Comparison of ENCODE assay signal across 23 cellular contexts in the genomic region with DNA sequence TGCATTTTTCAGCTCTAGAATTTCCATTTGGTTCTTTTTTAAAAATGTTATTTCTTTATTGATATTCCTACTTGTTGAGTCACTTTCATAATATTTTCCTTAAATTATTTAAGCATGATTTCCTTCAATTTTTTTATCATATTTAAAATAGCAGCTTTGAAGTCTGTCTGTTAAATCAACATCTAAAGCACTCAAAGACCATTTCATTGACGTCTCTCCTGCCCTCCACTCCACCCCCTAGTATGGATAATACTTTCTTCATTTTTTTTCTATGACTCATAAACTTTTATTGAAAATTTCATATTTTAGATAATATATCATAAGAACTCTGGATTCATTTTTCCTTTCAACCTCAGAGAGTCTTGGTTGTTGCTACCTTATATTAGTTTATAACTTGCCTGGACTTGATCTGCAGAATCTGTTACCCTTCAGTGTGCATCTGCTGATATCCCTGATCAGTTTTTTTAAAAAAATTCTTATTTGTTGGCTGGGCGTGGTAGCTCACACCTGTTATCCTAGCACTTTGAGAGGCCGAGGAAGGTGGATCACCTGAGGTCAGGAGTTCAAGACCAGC. TPM values are rescaled to one million over a fixed set of nuclear protein-coding genes. Genes with fewer than 3 reads are reported as not detected.
DNase-seq lines count a peak whose midpoint lies in the region; ATAC-seq, FAIRE-seq and TF ChIP-seq lines count a peak whose summit lies in the region.
"Had no signal": no experiment of that assay in that cellular context is flagged by ENCODE, and none has a peak within 500 bp of the region (broad histone marks: within the 10 kb centered on the region; RNA-seq: fewer than 3 reads in every experiment).

No MANE protein-coding gene starts in this region.

- no peak overlapping the region for H2AK5ac ChIP-seq in IMR-90 (ENCODE audit: low read depth, low read length)

- H3K9me3 ChIP-seq in A549 (no peaks in the 10 kb centered on the region), IMR-90 (ENCODE audit: control insufficient read depth, insufficient read depth, low read length) (no peaks in the 10 kb centered on the region), colonic mucosa (no peaks in the 10 kb centered on the region), tibial nerve (peaks cover 0 to 15% (median 4%) of the 10 kb centered on the region in 4 donors)

- no peak overlapping the region for H3K23ac ChIP-seq in IMR-90 (ENCODE audit: low read depth, low read length)

- H3K27me3 ChIP-seq in IMR-90 (ENCODE audit: control insufficient read depth, insufficient read depth, low read length), result peaks cover 2% of the 10 kb centered on the region
- H3K27me3 ChIP-seq in brain microvascular endothelial cell (replicated peaks), result no peaks in the 10 kb centered on the region
- H3K27me3 ChIP-seq in colonic mucosa, result no peaks in the 10 kb centered on the region
- no peaks in the 10 kb centered on the region for H3K27me3 ChIP-seq in tibial nerve
- H3K27me3 ChIP-seq: dorsolateral prefrontal cortex, transverse colon had no signal

- H3K27ac ChIP-seq in A549 (peak overlapping the region; percentile 84 to 85), IMR-90 (ENCODE audit: insufficient read depth, low read length) (no peak overlapping the region), brain microvascular endothelial cell (peak overlapping the region; percentile 97), colonic mucosa (no peak overlapping the region), tibial nerve (no peak overlapping the region)
- H3K27ac ChIP-seq: C4-2B, dorsolateral prefrontal cortex, transverse colon, VCaP had no signal

- H3K14ac ChIP-seq in IMR-90 (replicated peaks; ENCODE audit: low read depth, low read length), result no peak overlapping the region

- dilution Hi-C loops in IMR-90 (cut with HindIII; ENCODE audit: low sequenced_read_pairs, unreplicated experiment), result no loop called here

- H3K56ac ChIP-seq in IMR-90 (ENCODE audit: extremely low read depth, insufficient read depth, low read length), result no peak overlapping the region

- H4K20me1 ChIP-seq in IMR-90 (ENCODE audit: insufficient read depth, low read length), result no peaks in the 10 kb centered on the region

- H3K9ac ChIP-seq in IMR-90 (ENCODE audit: low read depth, low read length) (no peak overlapping the region), colonic mucosa (ENCODE audit: low read depth in 2 of 2, low read length in 2 of 2) (no peak overlapping the region)

- no peak overlapping the region for H4K5ac ChIP-seq in IMR-90 (ENCODE audit: low read depth, low read length)

- H3K36me3 ChIP-seq in IMR-90 (ENCODE audit: control insufficient read depth, insufficient read depth, low read length) (no peaks in the 10 kb centered on the region), brain microvascular endothelial cell (replicated peaks) (no peaks in the 10 kb centered on the region), colonic mucosa (no peaks in the 10 kb centered on the region), tibial nerve (no peaks in the 10 kb centered on the region)
- H3K36me3 ChIP-seq: transverse colon had no signal

- no peak overlapping the region for H3K18ac ChIP-seq in IMR-90 (ENCODE audit: low read depth, low read length)

- no peak for TF ChIP-seq POLR2A in A549 (IDR thresholded peaks at IDR 0.05; ENCODE audit: low read length)
- no peak for TF ChIP-seq POLR2A in IMR-90 (IDR thresholded peaks at IDR 0.05; ENCODE audit: low read depth, low read length)
- no peak for TF ChIP-seq POLR2A in tibial nerve (IDR thresholded peaks at IDR 0.05)

- TF ChIP-seq RAD21 in A549 (conservative IDR thresholded peaks at IDR 0.05 in 1 of 2, IDR thresholded peaks at IDR 0.05 in 1 of 2), result no peak; a peak in 1 of 5 replicates
- no peak for TF ChIP-seq RAD21 in IMR-90 (IDR thresholded peaks at IDR 0.05; ENCODE audit: low read length)

- TF ChIP-seq EP300 in A549 (IDR thresholded peaks at IDR 0.05) (peak; percentile 83; a peak in 4 of 5 replicates), tibial nerve (IDR thresholded peaks at IDR 0.05) (no peak)

- DNase-seq in A549 (ENCODE audit: low read depth in 1 of 2, low spot score in 1 of 2), result peak in 1 of 2 experiments; percentile 68
- peak; percentile 58 for DNase-seq in IMR-90
- peak; percentile 85 for DNase-seq in brain microvascular endothelial cell
- DNase-seq in hepatic stellate cell (ENCODE audit: low spot score), result peak; percentile 47
- DNase-seq in colonic mucosa, result no peak
- no peak for DNase-seq in tibial nerve (ENCODE audit: low spot score in 2 of 2)
- DNase-seq: ACHN; activated CD4-positive, alpha-beta T cell treated with anti-CD3 and anti-CD28 coated beads, Interleukin-2, amount 50 U/mL, for 1 hour; activated CD8-positive, alpha-beta memory T cell treated with anti-CD3 and anti-CD28 coated beads, Interleukin-2, amount 50 U/mL, for 4 hours; dorsolateral prefrontal cortex; left cardiac atrium; NCI-H1105 treated with DMSO at 0.1 percent for 48 hours; NCI-H2081; NCI-H446; nucleus accumbens; transverse colon had no signal

- H2BK5ac ChIP-seq in IMR-90 (ENCODE audit: low read depth, low read length, poor library complexity, severe bottlenecking), result no peak overlapping the region

- ATAC-seq in A549, result peak in 1 of 2 experiments; percentile 50; a peak in 2 of 6 replicates
- ATAC-seq in IMR-90 (ENCODE audit: low read depth), result no peak
- ATAC-seq in GM19324 (IDR thresholded peaks at IDR 0.05; ENCODE audit: low FRiP score, unreplicated experiment), result no peak
- no peak for ATAC-seq in HG03095 (IDR thresholded peaks at IDR 0.05; ENCODE audit: unreplicated experiment)
- ATAC-seq: activated naive CD4-positive, alpha-beta T cell treated with anti-CD3 and anti-CD28 coated beads, Interleukin-2, amount 50 U/mL, for 72 hours; activated T-helper 17 cell treated with anti-CD3 and anti-CD28 coated beads, Interleukin-2, amount 50 U/mL, for 72 hours; left cardiac atrium; Panc1 had no signal

- no peak overlapping the region for H2BK120ac ChIP-seq in IMR-90 (ENCODE audit: low read depth, low read length)

- H3K4ac ChIP-seq in IMR-90 (ENCODE audit: low read depth, low read length), result no peak overlapping the region

- intact Hi-C loops in IMR-90 (cut with micrococcal nuclease) (no loop called here), colonic mucosa (cut with DNase I) (no loop called here)

- POLR2A ChIA-PET in A549 (lab: Yijun Ruan, JAX), result interaction anchor here (0.9 to 1.0 kb wide), 2 partner anchors 21 to 42 kb away, joined by 3 to 6 read pairs; no protein-coding TSS in a partner anchor
- POLR2A ChIA-PET in IMR-90 (lab: Charles Lee; ENCODE audit: unreplicated experiment), result no interaction called here

- no peaks in the 10 kb centered on the region for H3K79me1 ChIP-seq in IMR-90 (ENCODE audit: low read depth in 1 of 2, low read length in 2 of 2)

- H2BK15ac ChIP-seq in IMR-90 (ENCODE audit: low read depth, low read length), result no peak overlapping the region

- in situ Hi-C loops in IMR-90 (cut with MboI; ENCODE audit: low sequenced_read_pairs) (no loop called here), brain microvascular endothelial cell (cut with HindIII; ENCODE audit: low pct_ligation_motif_present, low sequenced_read_pairs) (no loop called here)

- H3K4me2 ChIP-seq in A549 (peak overlapping the region; percentile 51), IMR-90 (ENCODE audit: low read depth, low read length) (no peak overlapping the region)

- no TSS peak for BruUV-seq in IMR-90 (replicated peaks; lab: Mats Ljungman, UMichigan)

- 18% methylated on average over 3 of the region's 3 CpGs for WGBS in A549 (ENCODE audit: missing lambda C conversion rate)
- no CpG with 5 or more reads among the region's 3 CpGs for WGBS in IMR-90 (ENCODE audit: extremely low coverage in 2 of 2, insufficient read length in 1 of 2), 2 experiments
- WGBS in tibial nerve, 2 donors, result 79 to 80% methylated on average over 3 of the region's 3 CpGs

- FAIRE-seq in A549 (lab: Jason Lieb, UNC), result no peak

- H2BK20ac ChIP-seq in IMR-90 (ENCODE audit: low read depth, low read length), result no peak overlapping the region

- H2AK9ac ChIP-seq in IMR-90 (replicated peaks; ENCODE audit: low read depth, low read length, poor library complexity), result no peak overlapping the region

- no peak overlapping the region for H2AFZ ChIP-seq in IMR-90 (replicated peaks; ENCODE audit: low read length, poor library complexity)

- H4K91ac ChIP-seq in IMR-90 (ENCODE audit: insufficient read depth, low read depth, low read length), result no peak overlapping the region

- H3K4me3 ChIP-seq in A549, result no peak overlapping the region
- H3K4me3 ChIP-seq in IMR-90 (ENCODE audit: insufficient read depth, low read depth, low read length), result no peak overlapping the region
- H3K4me3 ChIP-seq in brain microvascular endothelial cell (ENCODE audit: low read depth, low read length), result no peak overlapping the region
- no peak overlapping the region for H3K4me3 ChIP-seq in colonic mucosa
- no peak overlapping the region for H3K4me3 ChIP-seq in tibial nerve
- H3K4me3 ChIP-seq: dorsolateral prefrontal cortex, transverse colon had no signal

- no peak overlapping the region for H4K8ac ChIP-seq in IMR-90 (ENCODE audit: low read depth in 2 of 2, low read length in 2 of 2)

- 0 out of 2 replicates have a peak, but pooled peaks cover 3% of the 10 kb centered on the region for H3K9me1 ChIP-seq in IMR-90 (ENCODE audit: insufficient read depth, low read length)

- CTCF ChIA-PET in A549 (lab: Yijun Ruan, JAX) (interaction anchor here (0.7 to 1.0 kb wide), 2 partner anchors 10 to 20 kb away, joined by 3 to 4 read pairs; no protein-coding TSS in a partner anchor), IMR-90 (lab: Yijun Ruan, JAX) (no interaction called here)

- TF ChIP-seq CTCF in A549 (IDR thresholded peaks at IDR 0.05) (no peak), IMR-90 (conservative IDR thresholded peaks at IDR 0.05; ENCODE audit: low read depth, low read length) (no peak), brain microvascular endothelial cell (IDR thresholded peaks at IDR 0.05; ENCODE audit: low read depth, low read length, missing control alignments) (no peak), colonic mucosa (IDR thresholded peaks at IDR 0.05) (no peak), tibial nerve (IDR thresholded peaks at IDR 0.05) (no peak)

- H3K4me1 ChIP-seq in A549 (peaks cover 29% of the 10 kb centered on the region), IMR-90 (ENCODE audit: control insufficient read depth, insufficient read depth, low read length) (no peaks in the 10 kb centered on the region), colonic mucosa (no peaks in the 10 kb centered on the region), tibial nerve (peaks cover 0 to 10% (median 0%) of the 10 kb centered on the region in 4 donors)
- H3K4me1 ChIP-seq: transverse colon had no signal

RNA-seq across cellular contexts. Expression of gene ZNF396, which starts 59.0 kb away (rescaled TPM):
- polyA plus RNA-seq in A549 (2011; rRNA removed), result 1.1 and 1.3 TPM in 2 replicates
- polyA plus RNA-seq in A549 (2012; cell fraction: cytosol; rRNA removed), result 0.16 and 0.18 TPM in 2 replicates
- polyA plus RNA-seq in A549 (2012; cell fraction: nucleus; rRNA removed), result 0.29 and 0.31 TPM in 2 replicates
- 0.76 to 1.1 TPM (median 0.94 TPM) in 3 replicates for polyA plus RNA-seq in A549 (2017; fragmentation: RNase III; extraction: RNeasy Plus Mini Kit Qiagen cat#74134 plus additional on column Dnase treatment)
- 1.2 and 1.3 TPM in 2 replicates for polyA minus RNA-seq in A549 (2011; rRNA and poly(A)+ RNA removed)
- total RNA-seq in IMR-90 (2012; rRNA removed), result 0.54 and 0.56 TPM in 2 replicates
- polyA plus RNA-seq in IMR-90 (2012; rRNA removed), result 0.13 and 0.26 TPM in 2 replicates
- polyA plus RNA-seq in IMR-90 (2012; cell fraction: cytosol; rRNA removed), result 0.14 and 0.31 TPM in 2 replicates
- polyA plus RNA-seq in IMR-90 (2012; cell fraction: nucleus; rRNA removed; ENCODE audit: low replicate concordance), result 0.18 and 0.20 TPM in 2 replicates
- 1 to 10 TPM; 3.2 to 3.6 TPM for total RNA-seq in colonic mucosa
- 1 to 10 TPM; 2.8 to 3.9 (median 3.1) TPM for total RNA-seq in tibial nerve

Comparison
In these comparisons a context has a peak if more than half of its experiments do, and no peak if none do; other contexts are left out.
1. DNase-seq: peak in IMR-90 (single experiment), brain microvascular endothelial cell (single experiment) and hepatic stellate cell (single experiment); none in colonic mucosa (single experiment) and tibial nerve (0 of 2).
2. H3K27ac ChIP-seq: peak in A549 (2 of 2) and brain microvascular endothelial cell (single experiment); none in IMR-90 (single experiment), colonic mucosa (single experiment) and tibial nerve (0 of 4).